In the genomic region with DNA sequence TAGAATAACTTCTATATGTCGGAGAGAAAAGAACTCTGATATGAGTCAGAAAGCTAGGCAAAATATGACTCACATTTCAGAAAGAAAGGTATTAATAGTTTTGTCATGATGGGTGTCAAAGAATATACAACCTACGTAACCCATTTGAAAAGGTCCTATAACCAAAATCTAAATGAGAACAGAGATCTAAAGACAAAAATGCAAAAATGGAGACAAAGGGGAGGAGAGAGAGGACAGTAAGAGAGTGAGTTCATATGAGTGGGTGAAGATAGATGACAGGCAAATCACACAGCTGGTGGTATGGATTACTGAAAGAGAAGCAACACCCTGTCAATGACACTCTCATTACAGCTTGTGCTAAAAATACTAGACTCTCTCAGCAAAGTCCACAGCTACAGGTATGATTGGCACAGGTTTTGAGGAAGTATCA, we compare ENCODE assay signal across 8 cellular contexts.
DNase-seq lines count a peak whose midpoint lies in the region; ATAC-seq lines count a peak whose summit lies in the region.
"Had no signal": no experiment of that assay in that cellular context is flagged by ENCODE, and none has a peak within 500 bp of the region (broad histone marks: within the 10 kb centered on the region; RNA-seq: fewer than 3 reads in every experiment).

No MANE protein-coding gene starts in this region.

- ATAC-seq in GM18907 (IDR thresholded peaks at IDR 0.05; ENCODE audit: unreplicated experiment) (peak; percentile 85), GM21619 (IDR thresholded peaks at IDR 0.05; ENCODE audit: unreplicated experiment) (peak; percentile 93), HG03460 (IDR thresholded peaks at IDR 0.05; ENCODE audit: unreplicated experiment) (peak; percentile 88)

- DNase-seq in germinal center (ENCODE audit: low spot score), result peak; percentile 50
- no peak for DNase-seq in NCI-H1694 treated with DMSO at 0.1 percent for 48 hours (lab: John Stamatoyannopoulos, UW)
- DNase-seq in KG1 (lab: John Stamatoyannopoulos, UW), result no peak
- DNase-seq in SHP77 (lab: John Stamatoyannopoulos, UW), result no peak
- DNase-seq: NCI-H446 had no signal
